1 cellular context compared by ENCODE assay signal in the genomic region with DNA sequence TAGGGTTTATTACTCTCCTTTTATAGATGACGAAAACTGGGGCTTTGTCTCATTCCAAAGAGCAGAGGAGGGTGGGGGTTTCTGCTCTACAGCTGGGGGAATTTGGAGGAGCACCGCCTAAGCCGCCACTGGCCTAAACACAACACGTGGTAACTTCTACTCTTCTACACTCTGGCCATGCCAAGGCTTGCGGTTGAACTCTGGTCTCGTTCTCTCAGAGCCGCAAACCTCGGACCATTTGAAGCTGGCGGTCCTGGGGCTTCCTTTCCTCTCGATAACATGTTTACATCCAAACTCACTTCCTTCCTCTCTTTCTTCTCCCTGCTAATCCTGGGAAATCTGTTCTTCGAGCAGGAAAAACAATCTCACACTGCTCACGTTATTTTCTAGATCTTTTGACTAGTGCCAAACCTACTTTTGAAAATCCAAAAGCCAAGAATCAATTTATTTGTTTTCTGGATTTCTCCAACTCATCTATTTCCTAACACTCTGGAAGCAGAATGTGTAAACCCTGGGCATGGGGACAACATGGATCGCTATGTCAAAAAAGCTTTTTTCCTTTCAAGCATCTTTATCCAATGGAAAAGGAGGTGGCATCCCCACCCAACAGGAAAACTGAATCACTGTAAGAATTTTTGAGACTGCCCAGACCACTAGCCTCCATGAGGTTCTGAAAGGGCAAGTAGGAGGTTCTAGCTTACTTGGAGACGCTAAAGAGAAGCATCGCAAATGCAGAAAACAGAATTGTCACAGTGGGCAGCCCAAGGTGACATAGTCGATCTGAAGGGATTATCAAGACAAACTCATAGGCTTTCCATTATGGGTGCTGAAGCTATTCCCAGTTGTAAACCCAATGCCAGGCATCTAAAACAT.
TF ChIP-seq lines count a peak whose summit lies in the region.

No MANE protein-coding gene starts in this region.

TF ChIP-seq in HepG2, 621 proteins besides CTCF, POLR2A, EP300 and RAD21 (continued from another document and continues in another):
- TF ChIP-seq, protein P1, sequence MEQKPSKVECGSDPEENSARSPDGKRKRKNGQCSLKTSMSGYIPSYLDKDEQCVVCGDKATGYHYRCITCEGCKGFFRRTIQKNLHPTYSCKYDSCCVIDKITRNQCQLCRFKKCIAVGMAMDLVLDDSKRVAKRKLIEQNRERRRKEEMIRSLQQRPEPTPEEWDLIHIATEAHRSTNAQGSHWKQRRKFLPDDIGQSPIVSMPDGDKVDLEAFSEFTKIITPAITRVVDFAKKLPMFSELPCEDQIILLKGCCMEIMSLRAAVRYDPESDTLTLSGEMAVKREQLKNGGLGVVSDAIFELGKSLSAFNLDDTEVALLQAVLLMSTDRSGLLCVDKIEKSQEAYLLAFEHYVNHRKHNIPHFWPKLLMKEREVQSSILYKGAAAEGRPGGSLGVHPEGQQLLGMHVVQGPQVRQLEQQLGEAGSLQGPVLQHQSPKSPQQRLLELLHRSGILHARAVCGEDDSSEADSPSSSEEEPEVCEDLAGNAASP (CRISPR knock-in tag; IDR thresholded peaks at IDR 0.05; ENCODE audit: borderline replicate concordance), result peak; percentile 85
- TF ChIP-seq, protein P2, sequence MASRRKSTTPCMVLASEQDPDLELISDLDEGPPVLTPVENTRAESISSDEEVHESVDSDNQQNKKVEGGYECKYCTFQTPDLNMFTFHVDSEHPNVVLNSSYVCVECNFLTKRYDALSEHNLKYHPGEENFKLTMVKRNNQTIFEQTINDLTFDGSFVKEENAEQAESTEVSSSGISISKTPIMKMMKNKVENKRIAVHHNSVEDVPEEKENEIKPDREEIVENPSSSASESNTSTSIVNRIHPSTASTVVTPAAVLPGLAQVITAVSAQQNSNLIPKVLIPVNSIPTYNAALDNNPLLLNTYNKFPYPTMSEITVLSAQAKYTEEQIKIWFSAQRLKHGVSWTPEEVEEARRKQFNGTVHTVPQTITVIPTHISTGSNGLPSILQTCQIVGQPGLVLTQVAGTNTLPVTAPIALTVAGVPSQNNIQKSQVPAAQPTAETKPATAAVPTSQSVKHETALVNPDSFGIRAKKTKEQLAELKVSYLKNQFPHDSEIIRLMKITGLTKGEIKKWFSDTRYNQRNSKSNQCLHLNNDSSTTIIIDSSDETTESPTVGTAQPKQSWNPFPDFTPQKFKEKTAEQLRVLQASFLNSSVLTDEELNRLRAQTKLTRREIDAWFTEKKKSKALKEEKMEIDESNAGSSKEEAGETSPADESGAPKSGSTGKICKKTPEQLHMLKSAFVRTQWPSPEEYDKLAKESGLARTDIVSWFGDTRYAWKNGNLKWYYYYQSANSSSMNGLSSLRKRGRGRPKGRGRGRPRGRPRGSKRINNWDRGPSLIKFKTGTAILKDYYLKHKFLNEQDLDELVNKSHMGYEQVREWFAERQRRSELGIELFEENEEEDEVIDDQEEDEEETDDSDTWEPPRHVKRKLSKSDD (CRISPR knock-in tag; IDR thresholded peaks at IDR 0.05; ENCODE audit: low read depth), result 0 out of 2 replicates have a peak, but pooled peaks have one; percentile 62
- TF ChIP-seq CREB1 (IDR thresholded peaks at IDR 0.05) (no peak), CREB1 (CRISPR knock-in tag; IDR thresholded peaks at IDR 0.05) (no peak), ZNF282 (IDR thresholded peaks at IDR 0.05; ENCODE audit: partially characterized antibody) (no peak), SRSF1 (optimal IDR thresholded peaks at IDR 0.05; ENCODE audit: low read depth, low read length) (no peak), ZBTB14 (CRISPR knock-in tag; IDR thresholded peaks at IDR 0.05) (no peak), ZZZ3 (CRISPR knock-in tag; IDR thresholded peaks at IDR 0.05; ENCODE audit: borderline replicate concordance) (no peak; the same call in 1 of the 2 replicates), ZNF136 (CRISPR knock-in tag; IDR thresholded peaks at IDR 0.05; ENCODE audit: low read depth) (peak; percentile 97), HNF4A (CRISPR knock-in tag; IDR thresholded peaks at IDR 0.05) (peak; percentile 93), ELF3 (CRISPR knock-in tag; IDR thresholded peaks at IDR 0.05) (peak; percentile 97), NCOR1 (IDR thresholded peaks at IDR 0.05; ENCODE audit: borderline replicate concordance, low read length) (no peak), ZNF296 (CRISPR knock-in tag; conservative IDR thresholded peaks at IDR 0.05) (no peak), CSRNP2 (CRISPR knock-in tag; conservative IDR thresholded peaks at IDR 0.05; ENCODE audit: low read depth) (no peak), TMF1 (CRISPR knock-in tag; IDR thresholded peaks at IDR 0.05; ENCODE audit: low read depth) (peak; percentile 83), THAP9 (CRISPR knock-in tag; IDR thresholded peaks at IDR 0.05; ENCODE audit: borderline replicate concordance) (no peak), PRMT3 (CRISPR knock-in tag; IDR thresholded peaks at IDR 0.05; ENCODE audit: borderline replicate concordance, low read depth) (0 out of 2 replicates have a peak, but pooled peaks have one; percentile 68), ZNF773 (CRISPR knock-in tag; IDR thresholded peaks at IDR 0.05; ENCODE audit: borderline replicate concordance) (no peak), NONO (IDR thresholded peaks at IDR 0.05) (no peak), NONO (CRISPR knock-in tag; conservative IDR thresholded peaks at IDR 0.05) (no peak), ZNF563 (CRISPR knock-in tag; IDR thresholded peaks at IDR 0.05) (peak; percentile 78; the same call in 1 of the 2 replicates), ZNF335 (CRISPR knock-in tag; IDR thresholded peaks at IDR 0.05) (peak; percentile 84; the same call in 1 of the 2 replicates), NR1H2 (CRISPR knock-in tag; IDR thresholded peaks at IDR 0.05; ENCODE audit: borderline replicate concordance, low read depth) (no peak), ZNF850 (CRISPR knock-in tag; conservative IDR thresholded peaks at IDR 0.05) (0 out of 2 replicates have a peak, but pooled peaks have one; percentile 52), ZNF605 (CRISPR knock-in tag; IDR thresholded peaks at IDR 0.05) (peak; percentile 97), ISL2 (CRISPR knock-in tag; IDR thresholded peaks at IDR 0.05) (peak; percentile 70), MYC (CRISPR knock-in tag; IDR thresholded peaks at IDR 0.05; ENCODE audit: borderline replicate concordance) (peak; percentile 97), ZBTB42 (CRISPR knock-in tag; IDR thresholded peaks at IDR 0.05) (no peak), SNRNP70 (IDR thresholded peaks at IDR 0.05; ENCODE audit: low read depth, low read length) (no peak), ZNF720 (CRISPR knock-in tag; IDR thresholded peaks at IDR 0.05) (no peak), ZNF782 (CRISPR knock-in tag; IDR thresholded peaks at IDR 0.05; ENCODE audit: borderline replicate concordance) (no peak), PHF5A (CRISPR knock-in tag; IDR thresholded peaks at IDR 0.05; ENCODE audit: low read depth, unreplicated experiment) (no peak), ZFX (CRISPR knock-in tag; IDR thresholded peaks at IDR 0.05; ENCODE audit: low read depth) (peak; percentile 78), ARNTL (CRISPR knock-in tag; IDR thresholded peaks at IDR 0.05) (peak; percentile 80), BHLHE40 (IDR thresholded peaks at IDR 0.05; ENCODE audit: low read length) (no peak), GATAD1 (CRISPR knock-in tag; IDR thresholded peaks at IDR 0.05) (peak; percentile 73; the same call in 1 of the 2 replicates), ZC3H4 (CRISPR knock-in tag; IDR thresholded peaks at IDR 0.05; ENCODE audit: borderline replicate concordance) (no peak)
- TF ChIP-seq, protein P3, sequence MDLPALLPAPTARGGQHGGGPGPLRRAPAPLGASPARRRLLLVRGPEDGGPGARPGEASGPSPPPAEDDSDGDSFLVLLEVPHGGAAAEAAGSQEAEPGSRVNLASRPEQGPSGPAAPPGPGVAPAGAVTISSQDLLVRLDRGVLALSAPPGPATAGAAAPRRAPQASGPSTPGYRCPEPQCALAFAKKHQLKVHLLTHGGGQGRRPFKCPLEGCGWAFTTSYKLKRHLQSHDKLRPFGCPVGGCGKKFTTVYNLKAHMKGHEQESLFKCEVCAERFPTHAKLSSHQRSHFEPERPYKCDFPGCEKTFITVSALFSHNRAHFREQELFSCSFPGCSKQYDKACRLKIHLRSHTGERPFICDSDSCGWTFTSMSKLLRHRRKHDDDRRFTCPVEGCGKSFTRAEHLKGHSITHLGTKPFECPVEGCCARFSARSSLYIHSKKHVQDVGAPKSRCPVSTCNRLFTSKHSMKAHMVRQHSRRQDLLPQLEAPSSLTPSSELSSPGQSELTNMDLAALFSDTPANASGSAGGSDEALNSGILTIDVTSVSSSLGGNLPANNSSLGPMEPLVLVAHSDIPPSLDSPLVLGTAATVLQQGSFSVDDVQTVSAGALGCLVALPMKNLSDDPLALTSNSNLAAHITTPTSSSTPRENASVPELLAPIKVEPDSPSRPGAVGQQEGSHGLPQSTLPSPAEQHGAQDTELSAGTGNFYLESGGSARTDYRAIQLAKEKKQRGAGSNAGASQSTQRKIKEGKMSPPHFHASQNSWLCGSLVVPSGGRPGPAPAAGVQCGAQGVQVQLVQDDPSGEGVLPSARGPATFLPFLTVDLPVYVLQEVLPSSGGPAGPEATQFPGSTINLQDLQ (CRISPR knock-in tag; IDR thresholded peaks at IDR 0.05), result no peak
- TF ChIP-seq, protein P4, sequence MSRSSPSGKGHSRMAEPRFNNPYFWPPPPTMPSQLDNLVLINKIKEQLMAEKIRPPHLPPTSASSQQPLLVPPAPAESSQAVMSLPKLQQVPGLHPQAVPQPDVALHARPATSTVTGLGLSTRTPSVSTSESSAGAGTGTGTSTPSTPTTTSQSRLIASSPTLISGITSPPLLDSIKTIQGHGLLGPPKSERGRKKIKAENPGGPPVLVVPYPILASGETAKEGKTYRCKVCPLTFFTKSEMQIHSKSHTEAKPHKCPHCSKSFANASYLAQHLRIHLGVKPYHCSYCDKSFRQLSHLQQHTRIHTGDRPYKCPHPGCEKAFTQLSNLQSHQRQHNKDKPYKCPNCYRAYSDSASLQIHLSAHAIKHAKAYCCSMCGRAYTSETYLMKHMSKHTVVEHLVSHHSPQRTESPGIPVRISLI (CRISPR knock-in tag; IDR thresholded peaks at IDR 0.05; ENCODE audit: borderline replicate concordance), result 0 out of 2 replicates have a peak, but pooled peaks have one; percentile 22
- TF ChIP-seq, protein P5, sequence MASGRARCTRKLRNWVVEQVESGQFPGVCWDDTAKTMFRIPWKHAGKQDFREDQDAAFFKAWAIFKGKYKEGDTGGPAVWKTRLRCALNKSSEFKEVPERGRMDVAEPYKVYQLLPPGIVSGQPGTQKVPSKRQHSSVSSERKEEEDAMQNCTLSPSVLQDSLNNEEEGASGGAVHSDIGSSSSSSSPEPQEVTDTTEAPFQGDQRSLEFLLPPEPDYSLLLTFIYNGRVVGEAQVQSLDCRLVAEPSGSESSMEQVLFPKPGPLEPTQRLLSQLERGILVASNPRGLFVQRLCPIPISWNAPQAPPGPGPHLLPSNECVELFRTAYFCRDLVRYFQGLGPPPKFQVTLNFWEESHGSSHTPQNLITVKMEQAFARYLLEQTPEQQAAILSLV (CRISPR knock-in tag; IDR thresholded peaks at IDR 0.05; ENCODE audit: borderline replicate concordance), result peak; percentile 61; the same call in 1 of the 2 replicates
- TF ChIP-seq, protein P6, sequence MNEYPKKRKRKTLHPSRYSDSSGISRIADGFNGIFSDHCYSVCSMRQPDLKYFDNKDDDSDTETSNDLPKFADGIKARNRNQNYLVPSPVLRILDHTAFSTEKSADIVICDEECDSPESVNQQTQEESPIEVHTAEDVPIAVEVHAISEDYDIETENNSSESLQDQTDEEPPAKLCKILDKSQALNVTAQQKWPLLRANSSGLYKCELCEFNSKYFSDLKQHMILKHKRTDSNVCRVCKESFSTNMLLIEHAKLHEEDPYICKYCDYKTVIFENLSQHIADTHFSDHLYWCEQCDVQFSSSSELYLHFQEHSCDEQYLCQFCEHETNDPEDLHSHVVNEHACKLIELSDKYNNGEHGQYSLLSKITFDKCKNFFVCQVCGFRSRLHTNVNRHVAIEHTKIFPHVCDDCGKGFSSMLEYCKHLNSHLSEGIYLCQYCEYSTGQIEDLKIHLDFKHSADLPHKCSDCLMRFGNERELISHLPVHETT (CRISPR knock-in tag; conservative IDR thresholded peaks at IDR 0.05), result peak; percentile 36
- TF ChIP-seq, protein P7, sequence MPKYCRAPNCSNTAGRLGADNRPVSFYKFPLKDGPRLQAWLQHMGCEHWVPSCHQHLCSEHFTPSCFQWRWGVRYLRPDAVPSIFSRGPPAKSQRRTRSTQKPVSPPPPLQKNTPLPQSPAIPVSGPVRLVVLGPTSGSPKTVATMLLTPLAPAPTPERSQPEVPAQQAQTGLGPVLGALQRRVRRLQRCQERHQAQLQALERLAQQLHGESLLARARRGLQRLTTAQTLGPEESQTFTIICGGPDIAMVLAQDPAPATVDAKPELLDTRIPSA (CRISPR knock-in tag; IDR thresholded peaks at IDR 0.05; ENCODE audit: borderline replicate concordance), result no peak
